1 cellular context compared by ENCODE assay signal in genomic region chr19:18290250-18291018, GRCh38.
A peak's percentile ranks its signal among the peaks of the same experiment; 100 is the strongest.
TF ChIP-seq lines count a peak whose summit lies in the region.

No MANE protein-coding gene starts in this region.

TF ChIP-seq in HepG2, 621 proteins besides CTCF, POLR2A, EP300 and RAD21:
- peak; percentile 78 for TF ChIP-seq ZKSCAN1 (IDR thresholded peaks at IDR 0.05; ENCODE audit: low read length)
- TF ChIP-seq GZF1 (CRISPR knock-in tag; IDR thresholded peaks at IDR 0.05): no peak
- TF ChIP-seq ZNF678 (CRISPR knock-in tag; IDR thresholded peaks at IDR 0.05): no peak
- TF ChIP-seq NKX3-1 (CRISPR knock-in tag; IDR thresholded peaks at IDR 0.05): no peak
- TF ChIP-seq NCOA2 (CRISPR knock-in tag; IDR thresholded peaks at IDR 0.05): no peak
- no peak for TF ChIP-seq CENPX (CRISPR knock-in tag; IDR thresholded peaks at IDR 0.05)
- TF ChIP-seq, protein P1, sequence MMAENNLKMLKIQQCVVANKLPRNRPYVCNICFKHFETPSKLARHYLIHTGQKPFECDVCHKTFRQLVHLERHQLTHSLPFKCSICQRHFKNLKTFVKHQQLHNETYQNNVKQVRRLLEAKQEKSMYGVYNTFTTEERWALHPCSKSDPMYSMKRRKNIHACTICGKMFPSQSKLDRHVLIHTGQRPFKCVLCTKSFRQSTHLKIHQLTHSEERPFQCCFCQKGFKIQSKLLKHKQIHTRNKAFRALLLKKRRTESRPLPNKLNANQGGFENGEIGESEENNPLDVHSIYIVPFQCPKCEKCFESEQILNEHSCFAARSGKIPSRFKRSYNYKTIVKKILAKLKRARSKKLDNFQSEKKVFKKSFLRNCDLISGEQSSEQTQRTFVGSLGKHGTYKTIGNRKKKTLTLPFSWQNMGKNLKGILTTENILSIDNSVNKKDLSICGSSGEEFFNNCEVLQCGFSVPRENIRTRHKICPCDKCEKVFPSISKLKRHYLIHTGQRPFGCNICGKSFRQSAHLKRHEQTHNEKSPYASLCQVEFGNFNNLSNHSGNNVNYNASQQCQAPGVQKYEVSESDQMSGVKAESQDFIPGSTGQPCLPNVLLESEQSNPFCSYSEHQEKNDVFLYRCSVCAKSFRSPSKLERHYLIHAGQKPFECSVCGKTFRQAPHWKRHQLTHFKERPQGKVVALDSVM (CRISPR knock-in tag; IDR thresholded peaks at IDR 0.05): peak; percentile 70
- TF ChIP-seq ZNF780A (CRISPR knock-in tag; IDR thresholded peaks at IDR 0.05): no peak
- TF ChIP-seq CCDC6 (CRISPR knock-in tag; IDR thresholded peaks at IDR 0.05): no peak
- TF ChIP-seq ZNF30 (CRISPR knock-in tag; IDR thresholded peaks at IDR 0.05): no peak
- TF ChIP-seq, protein P2, sequence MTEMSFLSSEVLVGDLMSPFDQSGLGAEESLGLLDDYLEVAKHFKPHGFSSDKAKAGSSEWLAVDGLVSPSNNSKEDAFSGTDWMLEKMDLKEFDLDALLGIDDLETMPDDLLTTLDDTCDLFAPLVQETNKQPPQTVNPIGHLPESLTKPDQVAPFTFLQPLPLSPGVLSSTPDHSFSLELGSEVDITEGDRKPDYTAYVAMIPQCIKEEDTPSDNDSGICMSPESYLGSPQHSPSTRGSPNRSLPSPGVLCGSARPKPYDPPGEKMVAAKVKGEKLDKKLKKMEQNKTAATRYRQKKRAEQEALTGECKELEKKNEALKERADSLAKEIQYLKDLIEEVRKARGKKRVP (CRISPR knock-in tag; IDR thresholded peaks at IDR 0.05): no peak
- peak; percentile 56 for TF ChIP-seq ZNF629 (CRISPR knock-in tag; conservative IDR thresholded peaks at IDR 0.05)
- TF ChIP-seq ZNF24 (IDR thresholded peaks at IDR 0.05): peak; percentile 44; the same call in 1 of the 2 replicates
- TF ChIP-seq THRA (CRISPR knock-in tag; IDR thresholded peaks at IDR 0.05; ENCODE audit: borderline replicate concordance): no peak
- TF ChIP-seq POLR2AphosphoS2 (IDR thresholded peaks at IDR 0.05; ENCODE audit: low read depth, low read length): no peak
- no peak for TF ChIP-seq TIGD3 (CRISPR knock-in tag; IDR thresholded peaks at IDR 0.05; ENCODE audit: borderline replicate concordance)
- TF ChIP-seq ZNF709 (CRISPR knock-in tag; IDR thresholded peaks at IDR 0.05): no peak
